1 cellular context compared by ENCODE assay signal in the genomic region with DNA sequence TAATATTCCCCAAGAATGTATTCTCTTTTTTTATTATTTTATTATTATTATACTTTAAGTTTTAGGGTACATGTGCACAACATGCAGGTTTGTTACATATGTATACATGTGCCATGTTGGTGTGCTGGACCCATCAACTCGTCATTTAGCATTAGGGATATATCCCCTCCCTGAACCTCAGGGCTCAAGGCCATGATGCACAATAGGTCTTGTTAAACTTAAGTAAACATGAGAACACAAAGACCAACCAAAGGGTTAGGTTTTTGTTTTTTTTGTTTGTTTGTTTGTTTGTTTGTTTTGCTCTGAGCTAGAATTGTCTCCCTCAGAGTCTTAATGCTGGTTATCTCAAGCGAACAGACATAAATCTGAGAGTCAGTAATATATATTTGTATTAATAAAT. TPM values are rescaled to one million over a fixed set of nuclear protein-coding genes. Genes with fewer than 3 reads are reported as not detected.
"Had no signal": no experiment of that assay in that cellular context is flagged by ENCODE, and none has a peak within 500 bp of the region (broad histone marks: within the 10 kb centered on the region; RNA-seq: fewer than 3 reads in every experiment).

No MANE protein-coding gene starts in this region.

RNA-seq across cellular contexts. Expression of a gene that starts 4.7 kb away (rescaled TPM):
- polyA plus RNA-seq: keratinocyte had no signal
